ENCODE assay signal across 22 cellular contexts in the genomic region with DNA sequence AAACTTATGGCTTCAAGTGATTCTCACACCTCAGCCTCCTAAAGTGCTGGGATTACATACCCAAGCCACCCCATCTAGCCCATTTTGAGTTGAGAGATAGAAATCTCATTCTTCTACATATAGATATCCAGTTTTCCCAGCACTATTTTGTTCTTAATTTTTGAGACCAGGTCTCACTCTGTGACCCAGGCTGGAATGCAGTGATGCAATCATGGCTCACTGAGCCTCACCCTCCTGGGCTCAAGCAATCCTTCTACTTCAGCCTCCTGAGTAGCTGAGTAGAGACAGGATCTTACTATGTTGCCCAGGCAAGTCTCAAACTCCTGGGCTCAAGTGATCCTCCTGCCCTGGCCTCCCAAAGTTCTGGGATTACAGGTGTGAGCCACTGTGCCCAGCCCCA.
"Had no signal": no experiment of that assay in that cellular context is flagged by ENCODE, and none has a peak within 500 bp of the region (broad histone marks: within the 10 kb centered on the region; RNA-seq: fewer than 3 reads in every experiment).

No MANE protein-coding gene starts in this region.

- H3K36me3 Mint-ChIP-seq: mesothelial cell of epicardium; naive thymus-derived CD4-positive, alpha-beta T cell; stimulated activated memory B cell treated with anti-CD40 and anti-IgM and Interleukin-4, amounts not matched to agents 10 μg/mL and 1 μg/mL and 100 μg/mL, for 72 hours had no signal

- H3K4me1 ChIP-seq: left lung, prostate gland, sigmoid colon, testis, tibial artery, upper lobe of right lung, uterus had no signal

- H3K27ac ChIP-seq: left lung, prostate gland, right atrium auricular region, sigmoid colon, testis, tibial artery, upper lobe of right lung, uterus had no signal

- H3K27ac Mint-ChIP-seq: effector memory CD8-positive, alpha-beta T cell; mesothelial cell of epicardium; naive thymus-derived CD4-positive, alpha-beta T cell; nephron; stimulated activated memory B cell treated with anti-CD40 and anti-IgM and Interleukin-4, amounts not matched to agents 10 μg/mL and 1 μg/mL and 100 μg/mL, for 72 hours had no signal

- ATAC-seq: effector memory CD8-positive, alpha-beta T cell; left cardiac atrium; left lung; mucosa of descending colon; naive thymus-derived CD4-positive, alpha-beta T cell; stimulated activated memory B cell treated with anti-CD40 and anti-IgM and Interleukin-4, amounts not matched to agents 10 μg/mL and 1 μg/mL and 100 μg/mL, for 72 hours; stimulated activated naive CD8-positive, alpha-beta T cell treated with anti-CD3 and anti-CD28 coated beads, Interleukin-15, Interleukin-2, amounts not matched to agents 100 U/mL and 50 U/mL, for 24 hours; upper lobe of right lung had no signal

- H3K36me3 ChIP-seq: left lung, prostate gland, right atrium auricular region, sigmoid colon, tibial artery, upper lobe of right lung, uterus had no signal

- DNase-seq: cortex of kidney; effector memory CD8-positive, alpha-beta T cell; head of caudate nucleus; left cardiac atrium; left lung; mesenchymal stem cell; mucosa of descending colon; naive thymus-derived CD4-positive, alpha-beta T cell; nucleus accumbens; sigmoid colon; stimulated activated CD4-positive, alpha-beta T cell treated with anti-CD3 and anti-CD28 coated beads, Interleukin-4, amount 100 ng/mL, for 4 hours; stimulated activated naive CD8-positive, alpha-beta T cell treated with anti-CD3 and anti-CD28 coated beads, Interleukin-15, Interleukin-2, amounts not matched to agents 100 U/mL and 50 U/mL, for 24 hours; substantia nigra; testis; tibial artery; upper lobe of right lung; uterus had no signal

- H3K27me3 ChIP-seq: left lung, right atrium auricular region, sigmoid colon, testis, tibial artery, upper lobe of right lung, uterus had no signal

- H3K4me3 ChIP-seq: left lung, mucosa of descending colon, prostate gland, right atrium auricular region, sigmoid colon, testis, tibial artery, upper lobe of right lung, uterus had no signal

- H3K4me1 Mint-ChIP-seq: nephron; stimulated activated memory B cell treated with anti-CD40 and anti-IgM and Interleukin-4, amounts not matched to agents 10 μg/mL and 1 μg/mL and 100 μg/mL, for 72 hours had no signal

- H3K9me3 Mint-ChIP-seq: stimulated activated memory B cell treated with anti-CD40 and anti-IgM and Interleukin-4, amounts not matched to agents 10 μg/mL and 1 μg/mL and 100 μg/mL, for 72 hours had no signal

- H3K9me3 ChIP-seq: left lung, mucosa of descending colon, prostate gland, right atrium auricular region, testis, tibial artery, upper lobe of right lung, uterus had no signal

- H3K4me3 Mint-ChIP-seq: effector memory CD8-positive, alpha-beta T cell; mesothelial cell of epicardium; naive thymus-derived CD4-positive, alpha-beta T cell; nephron; stimulated activated memory B cell treated with anti-CD40 and anti-IgM and Interleukin-4, amounts not matched to agents 10 μg/mL and 1 μg/mL and 100 μg/mL, for 72 hours had no signal
